Comparison of ENCODE assay signal across 8 cellular contexts in the genomic region with DNA sequence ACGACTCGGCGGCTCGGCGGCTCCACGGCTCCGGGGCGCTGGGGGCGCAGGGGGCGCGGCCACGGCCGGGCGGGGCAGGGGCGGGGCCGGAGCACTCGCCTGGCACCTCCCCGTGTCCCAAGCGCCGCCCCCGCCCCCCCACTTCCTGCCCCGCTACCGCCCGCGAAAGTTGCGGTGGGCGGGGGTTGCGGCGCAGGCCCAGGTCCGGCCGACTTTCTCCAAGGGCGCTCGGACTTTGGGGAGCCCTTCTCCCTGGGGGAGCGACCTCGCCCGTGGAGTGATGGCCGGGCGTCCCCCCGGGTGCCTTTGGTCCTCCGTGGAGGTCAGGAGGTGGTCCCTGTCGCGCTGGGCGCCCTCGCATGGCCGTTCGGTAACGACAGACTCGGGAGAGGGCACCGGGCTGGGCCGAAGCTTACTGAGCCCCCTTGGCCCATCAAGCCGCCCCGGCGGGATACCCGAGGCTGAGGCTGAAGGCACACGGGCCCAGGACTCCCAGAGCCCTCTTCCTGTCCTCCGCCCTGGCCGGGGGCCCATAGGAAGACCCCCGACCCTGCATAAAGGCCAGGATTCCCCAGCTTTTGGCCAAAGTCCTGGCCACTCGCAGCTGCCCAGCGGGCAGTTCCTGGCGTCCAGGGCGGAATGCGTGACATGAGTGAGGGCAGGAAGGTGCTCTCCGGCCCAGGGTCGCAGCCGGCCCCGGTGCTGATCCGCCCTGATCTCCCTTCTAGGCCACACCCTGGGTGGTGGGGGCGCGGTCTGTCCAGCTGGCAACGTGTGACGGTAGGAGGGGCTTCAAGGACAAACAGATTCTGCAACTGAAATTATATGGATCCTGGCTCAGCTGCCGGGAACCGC. TPM values are rescaled to one million over a fixed set of nuclear protein-coding genes. Genes with fewer than 3 reads are reported as not detected.
DNase-seq lines count a peak whose midpoint lies in the region; ATAC-seq and TF ChIP-seq lines count a peak whose summit lies in the region.

No MANE protein-coding gene starts in this region.

- peak; percentile 25 for TF ChIP-seq CTCF in HFF-Myc (IDR thresholded peaks at IDR 0.05; ENCODE audit: low read depth, low read length, missing control alignments)
- TF ChIP-seq CTCF in left ventricle myocardium inferior (IDR thresholded peaks at IDR 0.05; ENCODE audit: borderline replicate concordance), result peak; percentile 52

- peaks cover 35% of the 10 kb centered on the region for H3K4me1 ChIP-seq in left ventricle myocardium inferior

- peak; percentile 65 for ATAC-seq in activated naive CD8-positive, alpha-beta T cell treated with anti-CD3 and anti-CD28 coated beads, Interleukin-2, amount 50 U/mL, for 24 hours
- ATAC-seq in HG03469 (IDR thresholded peaks at IDR 0.05; ENCODE audit: unreplicated experiment), result no peak

- no peaks in the 10 kb centered on the region for H3K36me3 Mint-ChIP-seq in activated naive CD8-positive, alpha-beta T cell treated with anti-CD3 and anti-CD28 coated beads, Interleukin-2, amount 50 U/mL, for 24 hours (ENCODE audit: low read depth)

- H3K27ac ChIP-seq in left ventricle myocardium inferior (replicated peaks), result peak overlapping the region; percentile 93

- H3K27me3 ChIP-seq in left ventricle myocardium inferior (ENCODE audit: low read depth), result peaks cover 15% of the 10 kb centered on the region

- peaks cover 3% of the 10 kb centered on the region for H3K27me3 Mint-ChIP-seq in activated naive CD8-positive, alpha-beta T cell treated with anti-CD3 and anti-CD28 coated beads, Interleukin-2, amount 50 U/mL, for 24 hours

- H3K36me3 ChIP-seq in left ventricle myocardium inferior, result no peaks in the 10 kb centered on the region

- no peaks in the 10 kb centered on the region for H3K9me3 Mint-ChIP-seq in activated naive CD8-positive, alpha-beta T cell treated with anti-CD3 and anti-CD28 coated beads, Interleukin-2, amount 50 U/mL, for 24 hours

- peak; percentile 96 for DNase-seq in GM03348 (ENCODE audit: low spot score)
- DNase-seq in HFF-Myc (ENCODE audit: extremely low read depth, low read depth), result peak; percentile 61
- DNase-seq in NCI-H1092 (lab: John Stamatoyannopoulos, UW), result peak; percentile 53
- peak; percentile 63 to 88 for DNase-seq in SW 1271 (lab: John Stamatoyannopoulos, UW)
- DNase-seq in activated naive CD8-positive, alpha-beta T cell treated with anti-CD3 and anti-CD28 coated beads, Interleukin-2, amount 50 U/mL, for 24 hours, result peak; percentile 83
- DNase-seq in left ventricle myocardium inferior, result peak; percentile 86
- peak; percentile 72 for DNase-seq in renal cortical epithelial cell (ENCODE audit: low read depth)

- H3K27ac Mint-ChIP-seq in activated naive CD8-positive, alpha-beta T cell treated with anti-CD3 and anti-CD28 coated beads, Interleukin-2, amount 50 U/mL, for 24 hours, result no peak overlapping the region

- peaks cover 9% of the 10 kb centered on the region for H3K4me1 Mint-ChIP-seq in activated naive CD8-positive, alpha-beta T cell treated with anti-CD3 and anti-CD28 coated beads, Interleukin-2, amount 50 U/mL, for 24 hours

- H3K4me3 Mint-ChIP-seq in activated naive CD8-positive, alpha-beta T cell treated with anti-CD3 and anti-CD28 coated beads, Interleukin-2, amount 50 U/mL, for 24 hours, result peak overlapping the region; percentile 64

- intact Hi-C loops in left ventricle myocardium inferior (cut with micrococcal nuclease), result loop anchor here (5.0 kb wide), 1 partner anchor 201 kb away; no protein-coding TSS in a partner anchor

- H3K4me3 ChIP-seq in HFF-Myc (replicated peaks; ENCODE audit: low read depth, low read length), result peak overlapping the region; percentile 77
- peak overlapping the region; percentile 70 for H3K4me3 ChIP-seq in left ventricle myocardium inferior

- H3K9me3 ChIP-seq in left ventricle myocardium inferior (replicated peaks), result no peaks in the 10 kb centered on the region

RNA-seq across cellular contexts. Expression of a gene that starts 0.9 kb away (rescaled TPM):
- 4.1 TPM for total RNA-seq in left ventricle myocardium inferior
- 20.8 and 52.0 TPM in 2 replicates for total RNA-seq in renal cortical epithelial cell

RNA-seq across cellular contexts. Expression of a gene that starts 32.3 kb away (rescaled TPM):
- total RNA-seq in left ventricle myocardium inferior, result 5.7 TPM
- 10.8 and 42.8 TPM in 2 replicates for total RNA-seq in renal cortical epithelial cell
